In the genomic region with DNA sequence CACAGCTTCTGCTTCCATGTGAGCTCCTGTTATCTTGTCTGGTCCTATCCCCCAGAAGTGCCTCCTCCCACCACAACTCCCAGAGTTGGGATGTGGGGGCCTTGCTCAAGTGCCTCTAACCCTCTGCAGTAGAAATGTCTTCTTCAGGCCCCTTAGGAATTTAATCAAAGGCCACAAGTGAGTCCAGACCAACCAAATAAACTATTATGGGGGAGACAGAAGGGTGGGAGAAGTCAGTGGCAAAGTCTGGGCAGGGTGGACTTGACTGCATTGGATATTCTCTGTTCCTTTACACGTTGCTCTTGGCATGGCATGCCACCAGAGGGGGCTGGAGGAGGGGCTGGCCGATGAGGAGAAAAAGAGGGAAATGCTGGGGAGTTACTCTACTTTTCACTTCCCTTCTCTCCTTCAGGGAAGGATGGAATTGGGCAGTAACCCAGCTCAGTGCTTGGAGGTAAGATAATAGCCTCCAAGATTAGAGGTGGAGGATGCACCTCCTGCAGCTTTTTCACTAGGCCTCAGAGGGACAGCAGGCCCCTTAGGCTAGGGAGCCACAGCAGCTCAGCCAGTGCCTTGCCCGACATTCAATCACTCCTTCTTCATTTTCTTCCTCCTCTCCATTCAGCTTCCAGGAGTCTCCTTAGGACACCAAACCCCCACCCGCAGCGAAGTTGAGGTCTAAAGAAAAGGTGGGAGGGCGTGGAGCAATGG, we compare ENCODE assay signal across 7 cellular contexts. TPM values are rescaled to one million over a fixed set of nuclear protein-coding genes. Genes with fewer than 3 reads are reported as not detected.
DNase-seq lines count a peak whose midpoint lies in the region; ATAC-seq and TF ChIP-seq lines count a peak whose summit lies in the region.

No MANE protein-coding gene starts in this region.

- CTCF ChIA-PET in activated CD8-positive, alpha-beta T cell treated with anti-CD3 and anti-CD28 coated beads for 36 hours (lab: Charles Lee): interaction anchor here (0.9 to 5.5 kb wide), 8 partner anchors 11 to 95 kb away, joined by 3 to 51 read pairs (median 5); a partner anchor contains a TSS

- peaks cover 10% of the 10 kb centered on the region for H3K27me3 Mint-ChIP-seq in activated CD8-positive, alpha-beta T cell treated with anti-CD3 and anti-CD28 coated beads for 36 hours

- H3K9me3 ChIP-seq in Karpas-422 (ENCODE audit: low read length): no peaks in the 10 kb centered on the region
- H3K9me3 ChIP-seq in lower lobe of right lung: no peaks in the 10 kb centered on the region
- H3K9me3 ChIP-seq in transverse colon: no peaks in the 10 kb centered on the region

- H3K36me3 ChIP-seq in Karpas-422 (ENCODE audit: insufficient read depth, low read length) (peaks cover 14% of the 10 kb centered on the region; the same call in 1 of the 2 replicates), lower lobe of right lung (peaks cover 23% of the 10 kb centered on the region), transverse colon (no peaks in the 10 kb centered on the region)

- H3K4me1 ChIP-seq in Karpas-422 (ENCODE audit: low read length) (peaks cover 34% of the 10 kb centered on the region), lower lobe of right lung (peaks cover 28% of the 10 kb centered on the region), transverse colon (peaks cover 4 to 19% (median 13%) of the 10 kb centered on the region in 4 donors)

- peaks cover 19% of the 10 kb centered on the region for H3K36me3 Mint-ChIP-seq in activated CD8-positive, alpha-beta T cell treated with anti-CD3 and anti-CD28 coated beads for 36 hours (ENCODE audit: low read depth)

- TF ChIP-seq POLR2A in transverse colon (IDR thresholded peaks at IDR 0.05): no peak

- TF ChIP-seq CTCF in activated CD8-positive, alpha-beta T cell treated with anti-CD3 and anti-CD28 coated beads for 36 hours (IDR thresholded peaks at IDR 0.05): peak; percentile 42
- TF ChIP-seq CTCF in lower lobe of right lung (IDR thresholded peaks at IDR 0.05) (peak; percentile 29), transverse colon (IDR thresholded peaks at IDR 0.05) (peak in 1 of 5 experiments; percentile 25)

- H3K27ac Mint-ChIP-seq in activated CD8-positive, alpha-beta T cell treated with anti-CD3 and anti-CD28 coated beads for 36 hours: peak overlapping the region; percentile 99

- peaks cover 19% of the 10 kb centered on the region for H3K4me1 Mint-ChIP-seq in activated CD8-positive, alpha-beta T cell treated with anti-CD3 and anti-CD28 coated beads for 36 hours (ENCODE audit: low read depth)

- peak overlapping the region; percentile 87 for H3K9ac ChIP-seq in Karpas-422 (ENCODE audit: low read length)

- intact Hi-C loops in activated CD8-positive, alpha-beta T cell treated with anti-CD3 and anti-CD28 coated beads for 36 hours (cut with micrococcal nuclease): no loop called here
- intact Hi-C loops in lower lobe of right lung (cut with DNase I) (loop anchor here (10.0 kb wide), 1 partner anchor 94 kb away; no protein-coding TSS in a partner anchor), transverse colon (cut with DNase I; ENCODE audit: low total_unique reads) (no loop called here), sciatic nerve (cut with DNase I) (loop anchor here (10.0 kb wide), 1 partner anchor 244 kb away; a partner anchor contains a TSS)

- peak overlapping the region; percentile 88 for H3K4me3 ChIP-seq in Karpas-422 (ENCODE audit: low read length)
- no peak overlapping the region for H3K4me3 ChIP-seq in lower lobe of right lung
- H3K4me3 ChIP-seq in transverse colon: no peak overlapping the region

- H3K4me3 Mint-ChIP-seq in activated CD8-positive, alpha-beta T cell treated with anti-CD3 and anti-CD28 coated beads for 36 hours: peak overlapping the region; percentile 94

- no peak for TF ChIP-seq EP300 in transverse colon (IDR thresholded peaks at IDR 0.05; ENCODE audit: low read depth)

- no peak for ATAC-seq in activated CD8-positive, alpha-beta T cell treated with anti-CD3 and anti-CD28 coated beads for 36 hours
- no peak for ATAC-seq in lower lobe of right lung
- no peak for ATAC-seq in sciatic nerve

- WGBS in transverse colon (ENCODE audit: low coverage in 1 of 2), 2 donors: 59 to 65% methylated on average over 4 to 6 of the region's 6 CpGs

- peaks cover 23% of the 10 kb centered on the region for H3K79me2 ChIP-seq in Karpas-422 (ENCODE audit: low read length)

- no peaks in the 10 kb centered on the region for H4K20me1 ChIP-seq in Karpas-422 (ENCODE audit: insufficient read depth, low read depth, low read length)

- DNase-seq in GF-D8 (lab: John Stamatoyannopoulos, UW) (peak; percentile 18), Karpas-422 (peak; percentile 83), lower lobe of right lung (no peak), transverse colon (no peak), sciatic nerve (ENCODE audit: low spot score) (no peak), NCI-H510A (lab: John Stamatoyannopoulos, UW) (no peak)
- peak; percentile 45 for DNase-seq in activated CD8-positive, alpha-beta T cell treated with anti-CD3 and anti-CD28 coated beads for 36 hours

- POLR2A ChIA-PET in activated CD8-positive, alpha-beta T cell treated with anti-CD3 and anti-CD28 coated beads for 36 hours (lab: Charles Lee): interaction anchor here (1.3 kb wide), 1 partner anchor 19 kb away, joined by 3 read pairs; no protein-coding TSS in a partner anchor

- H3K27ac ChIP-seq in Karpas-422 (ENCODE audit: low read length): peak overlapping the region; percentile 67
- H3K27ac ChIP-seq in lower lobe of right lung: no peak overlapping the region
- H3K27ac ChIP-seq in transverse colon: peak overlapping the region in 1 of 4 donors; percentile 81

- no peaks in the 10 kb centered on the region for H3K9me2 ChIP-seq in Karpas-422 (replicated peaks; ENCODE audit: insufficient read depth, low read length)

- H3K4me2 ChIP-seq in Karpas-422 (ENCODE audit: low read depth, low read length, poor library complexity, severe bottlenecking): peak overlapping the region; percentile 92

- in situ Hi-C loops in transverse colon (cut with MboI; ENCODE audit: low pct_ligation_motif_present in 1 of 4, low pct_unique_long_range_greater_than_20kb in 1 of 4, low sequenced_read_pairs in 3 of 4): loop anchor here in 2 of 4 donors (10.0 to 25.0 kb wide), 2 partner anchors 84 to 231 kb away; no protein-coding TSS in a partner anchor

- H2AFZ ChIP-seq in Karpas-422 (ENCODE audit: low read length): no peak overlapping the region

- no peaks in the 10 kb centered on the region for H3K9me3 Mint-ChIP-seq in activated CD8-positive, alpha-beta T cell treated with anti-CD3 and anti-CD28 coated beads for 36 hours

- no peaks in the 10 kb centered on the region for H3K27me3 ChIP-seq in Karpas-422 (ENCODE audit: low read length)
- no peaks in the 10 kb centered on the region for H3K27me3 ChIP-seq in lower lobe of right lung (ENCODE audit: low read depth)
- no peaks in the 10 kb centered on the region for H3K27me3 ChIP-seq in transverse colon

RNA-seq across cellular contexts. Expression of a gene that starts 1.2 kb away (rescaled TPM):
- total RNA-seq in Karpas-422 (2014; rRNA removed; shearing (Covaris generic); ENCODE audit: low replicate concordance): 207 and 248 TPM in 2 replicates
- 100 to 1,000 TPM; 146 to 155 TPM for total RNA-seq in activated CD8-positive, alpha-beta T cell treated with anti-CD3 and anti-CD28 coated beads for 36 hours
- 146 TPM for total RNA-seq in lower lobe of right lung
- 100 to 1,000 TPM; 163 to 508 (median 237) TPM for total RNA-seq in transverse colon
- total RNA-seq in sciatic nerve: 59.6 TPM

RNA-seq across cellular contexts. Expression of a gene that starts 9.8 kb away (rescaled TPM):
- total RNA-seq in Karpas-422 (2014; rRNA removed; shearing (Covaris generic); ENCODE audit: low replicate concordance): 0.29 TPM in 1 of 2 replicates, not detected in the other
- under 1 TPM; 0.25 to 0.51 TPM for total RNA-seq in activated CD8-positive, alpha-beta T cell treated with anti-CD3 and anti-CD28 coated beads for 36 hours
- total RNA-seq in lower lobe of right lung: 5.1 TPM
- under 1 TPM in 2 of 4 donors, not detected in 2; 0.27 to 0.48 TPM for total RNA-seq in transverse colon
- 0.85 TPM for total RNA-seq in sciatic nerve

RNA-seq across cellular contexts. Expression of a gene that starts 12.7 kb away (rescaled TPM):
- 16.2 and 57.5 TPM in 2 replicates for total RNA-seq in Karpas-422 (2014; rRNA removed; shearing (Covaris generic); ENCODE audit: low replicate concordance)
- 1 to 10 TPM; 5.1 to 7.6 TPM for total RNA-seq in activated CD8-positive, alpha-beta T cell treated with anti-CD3 and anti-CD28 coated beads for 36 hours
- total RNA-seq in lower lobe of right lung (19.1 TPM), transverse colon (10 to 100 TPM in 3 of 4 donors, 1 to 10 TPM in 1; 6.8 to 34.0 (median 26.0) TPM), sciatic nerve (19.7 TPM)

RNA-seq across cellular contexts. Expression of a gene that starts 17.2 kb away (rescaled TPM):
- total RNA-seq in Karpas-422 (2014; rRNA removed; shearing (Covaris generic); ENCODE audit: low replicate concordance): 0.07 and 0.32 TPM in 2 replicates
- total RNA-seq in activated CD8-positive, alpha-beta T cell treated with anti-CD3 and anti-CD28 coated beads for 36 hours: 1 to 10 TPM in 1 of 2 experiments, under 1 TPM in 1; 0.78 to 1.0 TPM
- total RNA-seq in lower lobe of right lung: 5.1 TPM
- 1 to 10 TPM in 1 of 4 donors, under 1 TPM in 3; 0.20 to 1.1 (median 0.68) TPM for total RNA-seq in transverse colon
- total RNA-seq in sciatic nerve: 7.4 TPM

Comparison
In these comparisons a context has a peak if more than half of its experiments do, and no peak if none do; other contexts are left out.
1. DNase-seq: peak in GF-D8 (single experiment), Karpas-422 (single experiment) and activated CD8-positive, alpha-beta T cell treated with anti-CD3 and anti-CD28 coated beads for 36 hours (single experiment); none in lower lobe of right lung (single experiment), transverse colon (single experiment), sciatic nerve (single experiment) and NCI-H510A (single experiment).
2. intact Hi-C loops: an anchor here in lower lobe of right lung (10.0 kb wide) and sciatic nerve (10.0 kb wide); none called in activated CD8-positive, alpha-beta T cell treated with anti-CD3 and anti-CD28 coated beads for 36 hours and transverse colon.